1 cellular context compared by ENCODE assay signal in genomic region chr4:80206111-80206510, GRCh38.
A peak's percentile ranks its signal among the peaks of the same experiment; 100 is the strongest.
TF ChIP-seq lines count a peak whose summit lies in the region.

No MANE protein-coding gene starts in this region.

TF ChIP-seq in H1, 55 proteins besides CTCF, POLR2A, EP300 and RAD21:
- TF ChIP-seq RNF2 (IDR thresholded peaks at IDR 0.05; ENCODE audit: borderline replicate concordance, low read depth, low read length, missing control alignments, poor library complexity, severe bottlenecking) (no peak), E2F6 (IDR thresholded peaks at IDR 0.05) (peak; percentile 28; the same call in 1 of the 2 replicates)
